Comparison of ENCODE assay signal across 14 cellular contexts in the genomic region with DNA sequence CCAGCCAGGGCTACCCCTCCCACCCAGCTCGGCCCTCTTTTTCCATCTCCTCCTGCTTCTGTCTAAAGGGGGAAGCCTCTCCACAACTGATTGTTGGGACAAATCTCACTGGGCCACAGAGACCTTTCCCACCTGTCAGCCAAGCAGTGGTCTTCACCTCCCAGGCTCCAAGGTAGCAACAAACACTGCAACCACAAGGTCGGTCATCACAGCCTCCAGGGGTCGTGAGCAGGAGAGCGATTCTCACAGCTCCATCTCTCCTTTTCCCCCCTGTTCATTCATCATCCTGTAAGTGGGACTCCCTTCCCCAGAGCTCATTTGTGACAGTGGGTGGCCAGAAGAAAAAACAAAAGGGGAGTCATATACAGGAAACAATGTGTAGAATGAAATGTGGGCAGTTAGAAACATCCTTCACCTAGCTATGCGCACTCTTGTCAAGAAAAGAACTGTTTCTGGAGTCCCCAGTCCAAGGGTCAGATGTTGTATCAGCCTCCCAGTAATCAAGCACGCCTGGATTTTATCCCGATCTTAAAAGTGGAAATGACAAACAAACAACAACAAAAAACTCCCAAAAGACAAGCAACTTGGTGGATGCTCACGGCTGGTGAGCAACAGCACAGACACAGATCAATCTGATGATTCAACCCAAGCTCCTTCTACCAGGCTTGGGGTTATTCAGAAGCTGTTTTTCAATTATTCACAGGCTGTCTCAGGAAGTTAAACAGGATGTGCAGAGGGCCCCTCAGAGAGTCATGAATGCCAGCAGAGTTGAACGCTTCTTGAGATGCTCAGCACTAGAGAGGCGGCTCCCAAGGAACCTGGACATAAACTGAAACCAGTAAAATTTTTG. TPM values are rescaled to one million over a fixed set of nuclear protein-coding genes. Genes with fewer than 3 reads are reported as not detected.
DNase-seq lines count a peak whose midpoint lies in the region; ATAC-seq and TF ChIP-seq lines count a peak whose summit lies in the region.
"Had no signal": no experiment of that assay in that cellular context is flagged by ENCODE, and none has a peak within 500 bp of the region (broad histone marks: within the 10 kb centered on the region; RNA-seq: fewer than 3 reads in every experiment).

No MANE protein-coding gene starts in this region.

- H3K4me3 ChIP-seq in CD8-positive, alpha-beta T cell (ENCODE audit: low read depth, low read length) = no peak overlapping the region
- no peak overlapping the region for H3K4me3 ChIP-seq in naive thymus-derived CD4-positive, alpha-beta T cell (ENCODE audit: low read length)
- no peak overlapping the region for H3K4me3 ChIP-seq in lower leg skin (ENCODE audit: low read depth, poor library complexity, severe bottlenecking)
- H3K4me3 ChIP-seq: skin epidermis had no signal

- POLR2A ChIA-PET in CD8-positive, alpha-beta T cell (lab: Charles Lee) = no interaction called here
- POLR2A ChIA-PET in naive thymus-derived CD4-positive, alpha-beta T cell (lab: Charles Lee) = interaction anchor here (0.8 to 2.8 kb wide), 6 partner anchors 10 to 62 kb away, joined by 3 to 15 read pairs (median 4); no protein-coding TSS in a partner anchor

- no peaks in the 10 kb centered on the region for H3K27me3 ChIP-seq in CD8-positive, alpha-beta T cell (ENCODE audit: insufficient read depth, low read length)
- H3K27me3 ChIP-seq in naive thymus-derived CD4-positive, alpha-beta T cell (ENCODE audit: control insufficient read depth in 2 of 2, insufficient read depth in 2 of 2, low read length in 2 of 2) = no peaks in the 10 kb centered on the region

- peak; percentile 79 for ATAC-seq in CD8-positive, alpha-beta T cell
- ATAC-seq in activated T-cell treated with anti-CD3 and anti-CD28 coated beads, Interleukin-2, amount 50 U/mL, for 72 hours (replicated peaks in 1 of 2) = peak; percentile 99
- peak; percentile 78 for ATAC-seq in naive thymus-derived CD4-positive, alpha-beta T cell
- no peak for ATAC-seq in esophagus mucosa

- no peaks in the 10 kb centered on the region for H3K9me3 ChIP-seq in CD8-positive, alpha-beta T cell (ENCODE audit: low read length)
- no peaks in the 10 kb centered on the region for H3K9me3 ChIP-seq in naive thymus-derived CD4-positive, alpha-beta T cell (ENCODE audit: control insufficient read depth in 2 of 3, low read length in 3 of 3)

- no peaks in the 10 kb centered on the region for H3K36me3 Mint-ChIP-seq in CD8-positive, alpha-beta T cell
- H3K36me3 Mint-ChIP-seq in activated T-cell treated with anti-CD3 and anti-CD28 coated beads, Interleukin-2, amount 50 U/mL, for 72 hours (ENCODE audit: insufficient read depth in 2 of 2) = no peaks in the 10 kb centered on the region
- H3K36me3 Mint-ChIP-seq in naive thymus-derived CD4-positive, alpha-beta T cell = peaks cover 0 to 3% (median 0%) of the 10 kb centered on the region in 5 donors

- WGBS in lower leg skin, 2 donors = 59 to 67% methylated on average over 10 of the region's 10 CpGs

- H3K4me1 ChIP-seq in CD8-positive, alpha-beta T cell (ENCODE audit: insufficient read depth, low read length) = peaks cover 29% of the 10 kb centered on the region
- H3K4me1 ChIP-seq in naive thymus-derived CD4-positive, alpha-beta T cell (ENCODE audit: control insufficient read depth in 2 of 2, insufficient read depth in 2 of 2, low read length in 2 of 2) = peaks cover 0 to 28% of the 10 kb centered on the region in 2 donors

- peak overlapping the region; percentile 95 for H3K27ac Mint-ChIP-seq in CD8-positive, alpha-beta T cell
- H3K27ac Mint-ChIP-seq in activated T-cell treated with anti-CD3 and anti-CD28 coated beads, Interleukin-2, amount 50 U/mL, for 72 hours = peak overlapping the region; percentile 66
- H3K27ac Mint-ChIP-seq in naive thymus-derived CD4-positive, alpha-beta T cell = peak overlapping the region; percentile 65 to 99 (median 96)

- TF ChIP-seq CTCF in CD8-positive, alpha-beta T cell (IDR thresholded peaks at IDR 0.05) = no peak
- no peak for TF ChIP-seq CTCF in lower leg skin (IDR thresholded peaks at IDR 0.05)

- TF ChIP-seq POLR2A in lower leg skin (IDR thresholded peaks at IDR 0.05) = no peak

- H3K27ac ChIP-seq in CD8-positive, alpha-beta T cell (ENCODE audit: low read depth, low read length) = peak overlapping the region; percentile 38
- H3K27ac ChIP-seq in naive thymus-derived CD4-positive, alpha-beta T cell (ENCODE audit: low read depth, low read length) = peak overlapping the region; percentile 59
- H3K27ac ChIP-seq: skin epidermis had no signal

- peak in 6 of 7 experiments; percentile 25 to 68 (median 40) for DNase-seq in CD8-positive, alpha-beta T cell
- DNase-seq in RKO (ENCODE audit: low spot score) (peak; percentile 10), lower leg skin (ENCODE audit: low spot score in 2 of 2) (no peak), pons (ENCODE audit: low spot score) (no peak)
- peak; percentile 48 to 53 for DNase-seq in activated T-cell treated with anti-CD3 and anti-CD28 coated beads, Interleukin-2, amount 50 U/mL, for 72 hours
- DNase-seq in naive thymus-derived CD4-positive, alpha-beta T cell = peak in 7 of 9 donors; percentile 33 to 72 (median 48)
- no peak for DNase-seq in effector CD4-positive, alpha-beta T cell
- DNase-seq: C1 segment of cervical spinal cord, hypothalamus, NCI-H2107, SIG-M5 had no signal

- intact Hi-C loops in CD8-positive, alpha-beta T cell (cut with DNase I, micrococcal nuclease) = no loop called here
- intact Hi-C loops in naive thymus-derived CD4-positive, alpha-beta T cell (cut with micrococcal nuclease) = loop anchor here in 1 of 2 donors (1.0 to 5.0 kb wide), 3 partner anchors 39 to 54 kb away; no protein-coding TSS in a partner anchor
- intact Hi-C loops in lower leg skin (cut with DNase I; ENCODE audit: low total_unique reads) = no loop called here

- H3K27me3 Mint-ChIP-seq in CD8-positive, alpha-beta T cell (ENCODE audit: low read depth) = no peaks in the 10 kb centered on the region
- no peaks in the 10 kb centered on the region for H3K27me3 Mint-ChIP-seq in activated T-cell treated with anti-CD3 and anti-CD28 coated beads, Interleukin-2, amount 50 U/mL, for 72 hours (ENCODE audit: low read depth)
- H3K27me3 Mint-ChIP-seq in naive thymus-derived CD4-positive, alpha-beta T cell = peaks cover 0 to 10% (median 0%) of the 10 kb centered on the region in 5 donors

- no peaks in the 10 kb centered on the region for H3K9me3 Mint-ChIP-seq in CD8-positive, alpha-beta T cell
- H3K9me3 Mint-ChIP-seq in activated T-cell treated with anti-CD3 and anti-CD28 coated beads, Interleukin-2, amount 50 U/mL, for 72 hours = no peaks in the 10 kb centered on the region
- peaks cover 0 to 5% (median 0%) of the 10 kb centered on the region in 11 donors for H3K9me3 Mint-ChIP-seq in naive thymus-derived CD4-positive, alpha-beta T cell

- CTCF ChIA-PET in CD8-positive, alpha-beta T cell (lab: Charles Lee) = interaction anchor here (1.1 to 1.3 kb wide), 3 partner anchors 9 to 197 kb away, joined by 3 read pairs; no protein-coding TSS in a partner anchor
- CTCF ChIA-PET in naive thymus-derived CD4-positive, alpha-beta T cell (lab: Charles Lee) = interaction anchor here (0.8 to 1.5 kb wide), 7 partner anchors 10 to 115 kb away, joined by 3 to 5 read pairs (median 3); a partner anchor contains a TSS

- peak overlapping the region; percentile 65 for H3K4me3 Mint-ChIP-seq in CD8-positive, alpha-beta T cell
- peak overlapping the region; percentile 68 to 72 for H3K4me3 Mint-ChIP-seq in activated T-cell treated with anti-CD3 and anti-CD28 coated beads, Interleukin-2, amount 50 U/mL, for 72 hours
- H3K4me3 Mint-ChIP-seq in naive thymus-derived CD4-positive, alpha-beta T cell = peak overlapping the region; percentile 33 to 86 (median 72)

- no peaks in the 10 kb centered on the region for H3K36me3 ChIP-seq in CD8-positive, alpha-beta T cell (ENCODE audit: insufficient read depth, low read length)
- no peaks in the 10 kb centered on the region for H3K36me3 ChIP-seq in naive thymus-derived CD4-positive, alpha-beta T cell (ENCODE audit: control insufficient read depth in 2 of 3, insufficient read depth in 3 of 3, low read length in 3 of 3)

- peaks cover 26% of the 10 kb centered on the region for H3K4me1 Mint-ChIP-seq in CD8-positive, alpha-beta T cell (ENCODE audit: low read depth)
- peaks cover 24% of the 10 kb centered on the region for H3K4me1 Mint-ChIP-seq in activated T-cell treated with anti-CD3 and anti-CD28 coated beads, Interleukin-2, amount 50 U/mL, for 72 hours (ENCODE audit: low read depth)
- peaks cover 19 to 57% (median 24%) of the 10 kb centered on the region in 7 donors for H3K4me1 Mint-ChIP-seq in naive thymus-derived CD4-positive, alpha-beta T cell

RNA-seq across cellular contexts. Expression of a gene that starts 22.4 kb away (rescaled TPM):
- total RNA-seq in CD8-positive, alpha-beta T cell = not detected
- total RNA-seq in activated T-cell treated with anti-CD3 and anti-CD28 coated beads, Interleukin-2, amount 50 U/mL, for 72 hours = not detected
- not detected for total RNA-seq in naive thymus-derived CD4-positive, alpha-beta T cell
- polyA plus RNA-seq in naive thymus-derived CD4-positive, alpha-beta T cell = not detected
- total RNA-seq in lower leg skin (not detected), esophagus mucosa (not detected)
- total RNA-seq: mononuclear cell had no signal

Comparison
In these comparisons a context has a peak if more than half of its experiments do, and no peak if none do; other contexts are left out.
1. DNase-seq: peak in CD8-positive, alpha-beta T cell (6 of 7), RKO (single experiment), activated T-cell treated with anti-CD3 and anti-CD28 coated beads, Interleukin-2, amount 50 U/mL, for 72 hours (2 of 2) and naive thymus-derived CD4-positive, alpha-beta T cell (7 of 9); none in lower leg skin (0 of 2), effector CD4-positive, alpha-beta T cell (single experiment) and pons (single experiment).
2. Peak in every context shown above with its lines, with median percentiles within 50 percentile points of each other: H3K27ac Mint-ChIP-seq and H3K4me3 Mint-ChIP-seq.